Comparison of ENCODE assay signal across 7 cellular contexts in the genomic region with DNA sequence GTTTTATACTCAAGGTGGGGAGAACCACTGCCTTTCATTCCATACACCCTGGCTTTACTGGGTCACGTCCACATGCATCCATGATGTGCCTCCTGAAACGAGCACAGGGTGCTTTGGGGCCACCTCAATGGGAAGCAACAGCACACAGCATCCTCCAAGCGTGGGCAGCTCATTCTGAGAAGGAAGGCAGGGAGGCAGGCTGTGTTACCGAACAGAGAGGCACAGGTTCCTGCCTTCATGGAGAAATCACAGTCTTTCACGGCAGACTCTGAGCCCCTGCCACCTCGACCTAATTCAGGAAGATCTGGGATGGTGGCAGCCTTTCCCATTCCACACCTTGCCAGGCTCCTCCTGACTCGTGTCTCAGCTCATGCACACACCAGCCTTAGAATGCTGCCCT.
"Had no signal": no experiment of that assay in that cellular context is flagged by ENCODE, and none has a peak within 500 bp of the region (broad histone marks: within the 10 kb centered on the region; RNA-seq: fewer than 3 reads in every experiment).

No MANE protein-coding gene starts in this region.

- H3K9ac ChIP-seq: KMS-11 had no signal

- H3K4me3 ChIP-seq: K562 had no signal

- H3K27ac ChIP-seq: HL-60, KMS-11 had no signal

- DNase-seq: IMR-90, KBM-7, KG1 had no signal

- ATAC-seq: HepG2, K562 had no signal

- H3K4me2 ChIP-seq: KMS-11 had no signal
